8 cellular contexts compared by ENCODE assay signal in the genomic region with DNA sequence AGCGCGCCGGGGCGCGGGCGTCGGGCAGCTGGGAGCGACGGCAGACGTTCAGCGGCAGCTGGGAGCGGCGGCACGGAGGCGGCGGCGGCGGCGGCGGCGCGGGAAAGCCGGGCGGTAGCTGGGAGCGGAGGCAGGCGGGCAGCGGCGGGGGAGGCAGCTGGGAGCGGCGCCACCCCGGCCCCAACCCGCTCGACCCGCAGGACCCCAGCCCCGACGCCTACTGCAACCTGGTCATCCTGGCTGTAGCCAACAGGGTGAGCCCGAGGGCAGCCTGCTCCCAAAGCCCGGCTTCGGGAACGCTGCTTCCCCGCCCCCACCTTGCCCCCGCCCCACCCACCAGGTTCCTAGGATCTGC. TPM values are rescaled to one million over a fixed set of nuclear protein-coding genes. Genes with fewer than 3 reads are reported as not detected.
DNase-seq lines count a peak whose midpoint lies in the region; ATAC-seq, FAIRE-seq and TF ChIP-seq lines count a peak whose summit lies in the region.

No MANE protein-coding gene starts in this region.

- DNase-seq in ACHN (peak; percentile 42), H4 (ENCODE audit: low spot score) (peak; percentile 21), SK-MEL-5 (ENCODE audit: low read depth, low spot score) (peak; percentile 48), right atrium auricular region (ENCODE audit: low spot score) (no peak), thoracic aorta (ENCODE audit: low spot score) (no peak), RCC 7860 (ENCODE audit: low spot score) (no peak), epidermal melanocyte (ENCODE audit: insufficient read length, low spot score) (no peak)

- H3K4me1 ChIP-seq in right atrium auricular region (peaks cover 0 to 16% of the 10 kb centered on the region in 2 donors), thoracic aorta (ENCODE audit: control insufficient read depth in 1 of 2, low read depth in 2 of 2) (peaks cover 0 to 6% of the 10 kb centered on the region in 2 donors)

- in situ Hi-C loops in ACHN (cut with HindIII; ENCODE audit: low pct_ligation_motif_present, low pct_unique_long_range_greater_than_20kb, low sequenced_read_pairs) (no loop called here), SK-MEL-5 (cut with HindIII; ENCODE audit: low pct_unique_long_range_greater_than_20kb, low sequenced_read_pairs) (no loop called here)

- ATAC-seq in thoracic aorta (ENCODE audit: insufficient number of reproducible peaks, low FRiP score, low read depth): no peak
- no peak for ATAC-seq in HG03460 (IDR thresholded peaks at IDR 0.05; ENCODE audit: unreplicated experiment)

- H3K4me3 ChIP-seq in right atrium auricular region (peak overlapping the region; percentile 44 to 56), thoracic aorta (peak overlapping the region; percentile 70)

- TF ChIP-seq CTCF in right atrium auricular region (IDR thresholded peaks at IDR 0.05) (no peak), thoracic aorta (IDR thresholded peaks at IDR 0.05) (no peak)

- H3K9me3 ChIP-seq in right atrium auricular region (no peaks in the 10 kb centered on the region), thoracic aorta (no peaks in the 10 kb centered on the region)

- H3K27ac ChIP-seq in right atrium auricular region (no peak overlapping the region), thoracic aorta (no peak overlapping the region)

- H3K36me3 ChIP-seq in right atrium auricular region: no peaks in the 10 kb centered on the region
- no peaks in the 10 kb centered on the region for H3K36me3 ChIP-seq in thoracic aorta

- no peak for FAIRE-seq in RCC 7860 (lab: Jason Lieb, UNC)

- H3K27me3 ChIP-seq in right atrium auricular region (peaks cover 0 to 3% of the 10 kb centered on the region in 2 donors), thoracic aorta (replicated peaks; ENCODE audit: insufficient read depth) (peaks cover 3% of the 10 kb centered on the region)

RNA-seq across cellular contexts. Expression of a gene that starts 8.9 kb away (rescaled TPM):
- total RNA-seq in H4 (2014; rRNA removed; shearing (Covaris generic)): 0.04 TPM in 1 of 2 replicates, not detected in the other
- total RNA-seq in SK-MEL-5 (2014; rRNA removed; shearing (Covaris generic)): 0.08 and 0.16 TPM in 2 replicates
- polyA plus RNA-seq in SK-MEL-5 (2015; cell fraction: cytosol; rRNA removed): 0.15 and 0.27 TPM in 2 replicates
- not detected in 2 replicates for polyA plus RNA-seq in SK-MEL-5 (2015; cell fraction: nucleus; rRNA removed)
- total RNA-seq in right atrium auricular region (1 to 10 TPM; 6.0 to 8.1 TPM), thoracic aorta (1 to 10 TPM; 2.7 to 6.4 TPM)

RNA-seq across cellular contexts. Expression of a gene that starts 32.9 kb away (rescaled TPM):
- not detected in 2 replicates for total RNA-seq in H4 (2014; rRNA removed; shearing (Covaris generic))
- total RNA-seq in SK-MEL-5 (2014; rRNA removed; shearing (Covaris generic)): not detected in 2 replicates
- not detected in 2 replicates for polyA plus RNA-seq in SK-MEL-5 (2015; cell fraction: cytosol; rRNA removed)
- not detected in 2 replicates for polyA plus RNA-seq in SK-MEL-5 (2015; cell fraction: nucleus; rRNA removed)
- total RNA-seq in right atrium auricular region (1 to 10 TPM; 2.3 to 9.2 TPM), thoracic aorta (10 to 100 TPM; 29.0 to 38.1 TPM)

RNA-seq across cellular contexts. Expression of a gene that starts 51.2 kb away (rescaled TPM):
- not detected in 2 replicates for total RNA-seq in H4 (2014; rRNA removed; shearing (Covaris generic))
- total RNA-seq in SK-MEL-5 (2014; rRNA removed; shearing (Covaris generic)): 0.03 and 0.11 TPM in 2 replicates
- not detected in 2 replicates for polyA plus RNA-seq in SK-MEL-5 (2015; cell fraction: cytosol; rRNA removed)
- polyA plus RNA-seq in SK-MEL-5 (2015; cell fraction: nucleus; rRNA removed): not detected in 2 replicates
- total RNA-seq in right atrium auricular region (not detected), thoracic aorta (not detected)

Comparison
In these comparisons a context has a peak if more than half of its experiments do, and no peak if none do; other contexts are left out.
1. DNase-seq: peak in ACHN (single experiment), H4 (single experiment) and SK-MEL-5 (single experiment); none in right atrium auricular region (single experiment), thoracic aorta (single experiment), RCC 7860 (single experiment) and epidermal melanocyte (single experiment).